8 cellular contexts compared by ENCODE assay signal in the genomic region with DNA sequence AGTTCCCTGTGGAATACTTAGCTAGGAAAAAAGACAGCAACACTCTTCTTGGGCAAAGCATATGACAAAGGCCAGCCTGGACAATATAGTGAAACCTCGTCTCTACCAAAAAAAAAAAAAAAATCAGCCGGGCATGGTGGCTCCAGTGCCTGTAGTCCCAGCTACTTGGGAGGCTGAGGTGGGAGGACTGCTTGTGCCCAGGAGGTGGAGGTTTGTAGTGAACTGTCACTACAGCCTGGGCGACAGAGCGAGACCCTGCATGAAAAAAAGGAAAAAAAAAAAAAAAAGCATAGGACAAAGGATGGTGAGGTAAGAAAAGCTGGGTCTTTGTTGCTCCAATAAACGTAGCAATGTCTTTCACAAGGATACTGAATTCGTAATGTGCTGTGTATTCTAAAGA. TPM values are rescaled to one million over a fixed set of nuclear protein-coding genes. Genes with fewer than 3 reads are reported as not detected.
DNase-seq lines count a peak whose midpoint lies in the region; TF ChIP-seq lines count a peak whose summit lies in the region.

No MANE protein-coding gene starts in this region.

- no peak for TF ChIP-seq RAD21 in neural cell (conservative IDR thresholded peaks at IDR 0.05)

- no peak for TF ChIP-seq EP300 in neural cell (conservative IDR thresholded peaks at IDR 0.05; ENCODE audit: poor library complexity, severe bottlenecking)

- H3K36me3 ChIP-seq in Karpas-422 (ENCODE audit: insufficient read depth, low read length) (no peaks in the 10 kb centered on the region), neural cell (ENCODE audit: insufficient read depth, low read length) (no peaks in the 10 kb centered on the region)

- H3K27me3 Mint-ChIP-seq in CD14-positive monocyte (ENCODE audit: low read depth in 3 of 3): peaks cover 0 to 6% (median 2%) of the 10 kb centered on the region in 3 donors

- peaks cover 0 to 2% (median 0%) of the 10 kb centered on the region in 7 donors for H3K9me3 Mint-ChIP-seq in CD14-positive monocyte

- H3K4me2 ChIP-seq in Karpas-422 (ENCODE audit: low read depth, low read length, poor library complexity, severe bottlenecking) (peak overlapping the region; percentile 88), neural cell (ENCODE audit: low read length) (peak overlapping the region; percentile 99)

- no peaks in the 10 kb centered on the region for H3K27me3 ChIP-seq in Karpas-422 (ENCODE audit: low read length)
- H3K27me3 ChIP-seq in neural cell (ENCODE audit: insufficient read depth, low read depth, low read length): no peaks in the 10 kb centered on the region

- peaks cover 0 to 3% of the 10 kb centered on the region in 2 donors for H3K36me3 Mint-ChIP-seq in CD14-positive monocyte

- H3K9me3 ChIP-seq in Karpas-422 (ENCODE audit: low read length) (no peaks in the 10 kb centered on the region), neural cell (ENCODE audit: low read length) (no peaks in the 10 kb centered on the region)

- DNase-seq in CD14-positive monocyte (ENCODE audit: low spot score): no peak
- peak; percentile 49 for DNase-seq in Karpas-422
- no peak for DNase-seq in coronary artery (ENCODE audit: low spot score)
- no peak for DNase-seq in HuH-7 (ENCODE audit: low spot score)
- DNase-seq in NOMO-1 (lab: John Stamatoyannopoulos, UW; ENCODE audit: unreplicated experiment in 2 of 2): no peak
- DNase-seq in cerebellum (ENCODE audit: low spot score): no peak
- no peak for DNase-seq in Ammon's horn (ENCODE audit: low spot score)

- H4K20me1 ChIP-seq in Karpas-422 (ENCODE audit: insufficient read depth, low read depth, low read length) (no peaks in the 10 kb centered on the region), neural cell (ENCODE audit: insufficient read depth) (no peaks in the 10 kb centered on the region)

- H3K4me1 ChIP-seq in Karpas-422 (ENCODE audit: low read length): peaks cover 44% of the 10 kb centered on the region

- H3K4me1 Mint-ChIP-seq in CD14-positive monocyte: peaks cover 26% of the 10 kb centered on the region

- H3F3A ChIP-seq in neural cell (ENCODE audit: insufficient read depth, low read length, poor library complexity, severe bottlenecking): peaks cover 11% of the 10 kb centered on the region

- peaks cover 54% of the 10 kb centered on the region for H3K79me2 ChIP-seq in Karpas-422 (ENCODE audit: low read length)
- H3K79me2 ChIP-seq in neural cell (replicated peaks; ENCODE audit: insufficient read depth, low read length): peaks cover 73% of the 10 kb centered on the region

- H2AFZ ChIP-seq in Karpas-422 (ENCODE audit: low read length): peak overlapping the region; percentile 75
- H2AFZ ChIP-seq in neural cell (ENCODE audit: low read depth, low read length): peak overlapping the region; percentile 65

- H3K9ac ChIP-seq in Karpas-422 (ENCODE audit: low read length) (peak overlapping the region; percentile 76), neural cell (ENCODE audit: low read length) (peak overlapping the region; percentile 95)

- H3K4me3 ChIP-seq in Karpas-422 (ENCODE audit: low read length) (peak overlapping the region; percentile 77), coronary artery (peak overlapping the region; percentile 91), neural cell (ENCODE audit: low read length) (peak overlapping the region; percentile 88)

- peak overlapping the region; percentile 89 to 90 for H3K4me3 Mint-ChIP-seq in CD14-positive monocyte

- H3K9me2 ChIP-seq in Karpas-422 (replicated peaks; ENCODE audit: insufficient read depth, low read length): no peaks in the 10 kb centered on the region
- H3K9me2 ChIP-seq in neural cell (ENCODE audit: insufficient read depth, low read length): no peaks in the 10 kb centered on the region

- H3K27ac ChIP-seq in Karpas-422 (ENCODE audit: low read length): 0 out of 2 replicates have a peak overlapping the region, but pooled peaks have one; percentile 62
- H3K27ac ChIP-seq in coronary artery: peak overlapping the region; percentile 93 to 96
- peak overlapping the region; percentile 96 for H3K27ac ChIP-seq in neural cell (ENCODE audit: low read length)

- TF ChIP-seq CTCF in CD14-positive monocyte (IDR thresholded peaks at IDR 0.05) (no peak), coronary artery (IDR thresholded peaks at IDR 0.05) (no peak), neural cell (IDR thresholded peaks at IDR 0.05; ENCODE audit: poor library complexity, severe bottlenecking) (no peak)

- peak overlapping the region in 2 of 7 donors; percentile 79 for H3K27ac Mint-ChIP-seq in CD14-positive monocyte

- intact Hi-C loops in CD14-positive monocyte (cut with micrococcal nuclease): loop anchor here (5.0 to 10.0 kb wide), 5 partner anchors 154 to 1891 kb away; a partner anchor contains a TSS

TF ChIP-seq in neural cell, 6 proteins besides CTCF, POLR2A, EP300 and RAD21:
- no peak for TF ChIP-seq SMC3 (conservative IDR thresholded peaks at IDR 0.05; ENCODE audit: poor library complexity)
TF ChIP-seq in neural cell: peak in this region for 0.

RNA-seq across cellular contexts. Expression of a gene that starts 1.1 kb away (rescaled TPM):
- polyA plus RNA-seq in CD14-positive monocyte: 1 to 10 TPM; 2.6 to 4.1 TPM
- total RNA-seq in Karpas-422 (2014; rRNA removed; shearing (Covaris generic); ENCODE audit: low replicate concordance): 7.6 and 20.6 TPM in 2 replicates
- polyA plus RNA-seq in neural cell: 53.3 and 58.4 TPM in 2 replicates
- 101 and 106 TPM in 2 replicates for polyA minus RNA-seq in neural cell
- 44.9 TPM for total RNA-seq in cerebellum

RNA-seq across cellular contexts. Expression of a gene that starts 1.4 kb away (rescaled TPM):
- polyA plus RNA-seq in CD14-positive monocyte: not detected
- 0.22 and 0.26 TPM in 2 replicates for total RNA-seq in Karpas-422 (2014; rRNA removed; shearing (Covaris generic); ENCODE audit: low replicate concordance)
- polyA plus RNA-seq in neural cell: 100 and 118 TPM in 2 replicates
- polyA minus RNA-seq in neural cell: 78.6 and 93.1 TPM in 2 replicates
- 41.9 TPM for total RNA-seq in cerebellum

Comparison
In these comparisons a context has a peak if more than half of its experiments do, and no peak if none do; other contexts are left out.
1. RNA of a gene that starts 1.4 kb away (total RNA-seq): 41.9 TPM in cerebellum (single experiment); 0.22 to 0.26 TPM in Karpas-422; every median in the first group is over 10 times any median in the second.
2. Peak in every context shown above with its lines, with median percentiles within 50 percentile points of each other: H3K27ac ChIP-seq and H3K4me3 ChIP-seq.